ENCODE assay signal across 22 cellular contexts in the genomic region with DNA sequence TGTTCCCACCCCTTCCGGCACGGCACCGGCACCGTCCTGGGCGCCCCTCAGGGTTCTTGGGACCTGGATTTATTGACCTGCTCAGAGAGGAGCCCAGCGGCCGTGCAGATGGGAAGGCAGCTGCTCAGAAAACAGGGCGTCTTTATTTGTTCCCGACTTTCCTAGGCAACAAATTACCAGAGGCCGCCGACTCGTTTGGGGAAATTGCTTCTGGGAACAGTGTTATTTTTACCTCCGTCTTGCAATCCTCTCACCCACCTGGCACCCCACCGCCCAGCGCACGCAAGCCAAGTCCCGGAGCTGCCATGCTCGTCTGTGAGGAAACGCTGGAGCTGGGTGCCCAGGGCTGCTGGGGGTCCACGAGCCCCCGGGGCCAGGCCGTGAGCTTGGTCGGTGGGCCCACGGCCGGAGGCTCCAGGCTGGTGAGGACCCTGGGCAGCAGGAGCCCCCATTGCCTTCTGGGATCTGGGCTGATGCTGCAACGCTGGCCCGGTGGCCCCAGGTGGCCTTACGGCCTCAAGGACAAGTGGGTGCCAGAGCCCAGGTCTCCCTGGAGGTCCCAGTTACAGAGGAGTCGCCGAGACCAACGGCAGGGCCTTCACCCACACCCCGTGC. TPM values are rescaled to one million over a fixed set of nuclear protein-coding genes. Genes with fewer than 3 reads are reported as not detected.
DNase-seq lines count a peak whose midpoint lies in the region; ATAC-seq and TF ChIP-seq lines count a peak whose summit lies in the region.
"Had no signal": no experiment of that assay in that cellular context is flagged by ENCODE, and none has a peak within 500 bp of the region (broad histone marks: within the 10 kb centered on the region; RNA-seq: fewer than 3 reads in every experiment).

No MANE protein-coding gene starts in this region.

- peak overlapping the region; percentile 92 for H3K27ac Mint-ChIP-seq in glutamatergic neuron (ENCODE audit: unreplicated experiment)
- H3K27ac Mint-ChIP-seq: CD14-positive monocyte, IgD-negative memory B cell had no signal

- H4K20me1 ChIP-seq in BLaER1 treated with 17β-estradiol and CSF1 and Interleukin-3, amounts not matched to agents 10 nM and 100 nM, result peaks cover 0 to 63% (median 0%) of the 10 kb centered on the region in 11 experiments; a peak in 7 of 22 replicates

- peaks cover 7% of the 10 kb centered on the region for H3K27me3 Mint-ChIP-seq in glutamatergic neuron (ENCODE audit: unreplicated experiment)

- H3K9ac ChIP-seq in BLaER1 treated with 17β-estradiol and CSF1 and Interleukin-3, amounts not matched to agents 10 nM and 100 nM, result peak overlapping the region in 1 of 11 experiments; percentile 9; a peak in 1 of 22 replicates
- H3K9ac ChIP-seq: GM23248 had no signal

- peak overlapping the region in 10 of 11 experiments; percentile 14 to 98 (median 86); a peak in 18 of 22 replicates for H3K4me2 ChIP-seq in BLaER1 treated with 17β-estradiol and CSF1 and Interleukin-3, amounts not matched to agents 10 nM and 100 nM

- peaks cover 15% of the 10 kb centered on the region for H3K9me3 Mint-ChIP-seq in glutamatergic neuron (ENCODE audit: unreplicated experiment)
- H3K9me3 Mint-ChIP-seq: CD4-positive, alpha-beta memory T cell; IgD-negative memory B cell had no signal

- H3K9me3 ChIP-seq in BLaER1 treated with 17β-estradiol and CSF1 and Interleukin-3, amounts not matched to agents 10 nM and 100 nM (replicated peaks in 1 of 11), result peaks cover 0 to 7% (median 0%) of the 10 kb centered on the region in 11 experiments; a peak in 1 of 22 replicates
- no peaks in the 10 kb centered on the region for H3K9me3 ChIP-seq in SJCRH30 (replicated peaks)
- H3K9me3 ChIP-seq: BE2C had no signal

- H3K4me3 ChIP-seq in BLaER1 treated with 17β-estradiol and CSF1 and Interleukin-3, amounts not matched to agents 10 nM and 100 nM, result no peak overlapping the region
- H3K4me3 ChIP-seq in SJCRH30, result peak overlapping the region; percentile 43
- no peak overlapping the region for H3K4me3 ChIP-seq in brain microvascular endothelial cell (ENCODE audit: low read depth, low read length)
- H3K4me3 ChIP-seq: GM23248 had no signal

- in situ Hi-C loops in brain microvascular endothelial cell (cut with HindIII; ENCODE audit: low pct_ligation_motif_present, low sequenced_read_pairs), result no loop called here

- peaks cover 0 to 23% (median 0%) of the 10 kb centered on the region in 11 experiments; a peak in 4 of 22 replicates for H3K27me3 ChIP-seq in BLaER1 treated with 17β-estradiol and CSF1 and Interleukin-3, amounts not matched to agents 10 nM and 100 nM
- H3K27me3 ChIP-seq in SJCRH30, result no peaks in the 10 kb centered on the region
- H3K27me3 ChIP-seq in brain microvascular endothelial cell (replicated peaks), result peaks cover 9% of the 10 kb centered on the region
- H3K27me3 ChIP-seq: BE2C had no signal

- H3K4me3 Mint-ChIP-seq in glutamatergic neuron (ENCODE audit: unreplicated experiment), result peak overlapping the region; percentile 42
- H3K4me3 Mint-ChIP-seq: CD14-positive monocyte; CD4-positive, alpha-beta memory T cell had no signal

- no peak overlapping the region for H3K27ac ChIP-seq in BLaER1 treated with 17β-estradiol and CSF1 and Interleukin-3, amounts not matched to agents 10 nM and 100 nM
- H3K27ac ChIP-seq in SJCRH30 (no peak overlapping the region), brain microvascular endothelial cell (no peak overlapping the region)
- H3K27ac ChIP-seq: GM23248 had no signal

- peaks cover 15% of the 10 kb centered on the region for H3K4me1 Mint-ChIP-seq in glutamatergic neuron (ENCODE audit: low read depth, unreplicated experiment)
- H3K4me1 Mint-ChIP-seq: CD14-positive monocyte; CD4-positive, alpha-beta memory T cell; IgD-negative memory B cell had no signal

- TF ChIP-seq CTCF in glutamatergic neuron (IDR thresholded peaks at IDR 0.05; ENCODE audit: partially characterized antibody, unreplicated experiment), result no peak
- no peak for TF ChIP-seq CTCF in brain microvascular endothelial cell (IDR thresholded peaks at IDR 0.05; ENCODE audit: low read depth, low read length, missing control alignments)

- ATAC-seq in HG02759 (IDR thresholded peaks at IDR 0.05; ENCODE audit: unreplicated experiment), result no peak
- ATAC-seq: HepG2 had no signal

- H3K36me3 Mint-ChIP-seq in glutamatergic neuron (ENCODE audit: unreplicated experiment), result no peaks in the 10 kb centered on the region
- H3K36me3 Mint-ChIP-seq: CD14-positive monocyte; CD4-positive, alpha-beta memory T cell; IgD-negative memory B cell had no signal

- peaks cover 17 to 58% (median 48%) of the 10 kb centered on the region in 10 experiments for H3K4me1 ChIP-seq in BLaER1 treated with 17β-estradiol and CSF1 and Interleukin-3, amounts not matched to agents 10 nM and 100 nM
- peaks cover 6% of the 10 kb centered on the region; the same call in 1 of the 2 replicates for H3K4me1 ChIP-seq in SJCRH30
- H3K4me1 ChIP-seq: BE2C had no signal

- no peaks in the 10 kb centered on the region for H3K36me3 ChIP-seq in BLaER1 treated with 17β-estradiol and CSF1 and Interleukin-3, amounts not matched to agents 10 nM and 100 nM
- no peaks in the 10 kb centered on the region for H3K36me3 ChIP-seq in SJCRH30
- H3K36me3 ChIP-seq in brain microvascular endothelial cell (replicated peaks), result no peaks in the 10 kb centered on the region
- H3K36me3 ChIP-seq: BE2C had no signal

- DNase-seq in NCI-H345 (lab: John Stamatoyannopoulos, UW), result peak; percentile 23
- DNase-seq in NCI-H345 treated with DMSO at 0.1 percent for 48 hours (lab: John Stamatoyannopoulos, UW; ENCODE audit: unreplicated experiment), result no peak
- peak in 1 of 2 experiments; percentile 23 for DNase-seq in SJCRH30
- DNase-seq in glutamatergic neuron, result no peak
- no peak for DNase-seq in brain microvascular endothelial cell
- no peak for DNase-seq in D341Med (ENCODE audit: low spot score)
- DNase-seq: ACHN; Calu3; CD4-positive, alpha-beta memory T cell; DMS 273 treated with DMSO at 0.1 percent for 48 hours; DMS79; GDM1; GM23248; HCEC 1CT; KBM-7 had no signal

RNA-seq across cellular contexts. Expression of a gene that starts 14.8 kb away (rescaled TPM):
- 0.81 and 1.0 TPM in 2 replicates for total RNA-seq in SJCRH30 (2014; rRNA removed; shearing (Covaris generic))
- 9.1 TPM for total RNA-seq in glutamatergic neuron (ENCODE audit: unreplicated experiment)
- total RNA-seq: Calu3; CD4-positive, alpha-beta memory T cell; Daoy; GM23248; HepG2 had no signal
